ENCODE assay signal across 7 cellular contexts in genomic region chr21:44107589-44107988, GRCh38. TPM values are rescaled to one million over a fixed set of nuclear protein-coding genes. Genes with fewer than 3 reads are reported as not detected.
A peak's percentile ranks its signal among the peaks of the same experiment; 100 is the strongest.
DNase-seq lines count a peak whose midpoint lies in the region; ATAC-seq and TF ChIP-seq lines count a peak whose summit lies in the region.
"Not testable (repeated sequence)": the region's sequence is repeated elsewhere in the genome, so short reads cannot be mapped to it uniquely, and the experiment has no call there.

No MANE protein-coding gene starts in this region.

- not testable (repeated sequence) for DNase-seq in activated CD4-positive, alpha-beta T cell treated with anti-CD3 and anti-CD28 coated beads for 36 hours; coronary artery (ENCODE audit: low spot score); left lobe of liver (ENCODE audit: low spot score); sciatic nerve (ENCODE audit: low spot score)

- H3K4me1 Mint-ChIP-seq in activated CD4-positive, alpha-beta T cell treated with anti-CD3 and anti-CD28 coated beads for 36 hours: not testable (repeated sequence)

- not testable (repeated sequence) for H3K27ac ChIP-seq in HEK293 (ENCODE audit: extremely low read depth, low read depth, low read length)
- peak overlapping the region in 1 of 2 donors; percentile 76 for H3K27ac ChIP-seq in coronary artery

- CTCF ChIA-PET in HEK293 (lab: Yijun Ruan, JAX); activated CD4-positive, alpha-beta T cell treated with anti-CD3 and anti-CD28 coated beads for 36 hours (lab: Charles Lee): not testable (repeated sequence)

- peak; percentile 36 for ATAC-seq in GM18511 (IDR thresholded peaks at IDR 0.05; ENCODE audit: unreplicated experiment)
- ATAC-seq in HG03521 (IDR thresholded peaks at IDR 0.05; ENCODE audit: unreplicated experiment): peak; percentile 7
- peak; percentile 32 for ATAC-seq in activated CD4-positive, alpha-beta T cell treated with anti-CD3 and anti-CD28 coated beads for 36 hours
- peak; percentile 44 for ATAC-seq in left lobe of liver
- ATAC-seq in sciatic nerve: peak; percentile 31

- H3K27ac Mint-ChIP-seq in activated CD4-positive, alpha-beta T cell treated with anti-CD3 and anti-CD28 coated beads for 36 hours: not testable (repeated sequence)

- not testable (repeated sequence) for H3K9me3 ChIP-seq in HEK293 (ENCODE audit: control insufficient read depth, insufficient read depth, low read depth, low read length)

- intact Hi-C loops in activated CD4-positive, alpha-beta T cell treated with anti-CD3 and anti-CD28 coated beads for 36 hours (cut with DNase I, micrococcal nuclease); sciatic nerve (cut with DNase I): not testable (repeated sequence)

- POLR2A ChIA-PET in HEK293 (lab: Yijun Ruan, JAX); activated CD4-positive, alpha-beta T cell treated with anti-CD3 and anti-CD28 coated beads for 36 hours (lab: Charles Lee): not testable (repeated sequence)

- H3K27me3 Mint-ChIP-seq in activated CD4-positive, alpha-beta T cell treated with anti-CD3 and anti-CD28 coated beads for 36 hours: not testable (repeated sequence)

- H3K36me3 ChIP-seq in HEK293 (ENCODE audit: control insufficient read depth in 2 of 2, insufficient read depth in 1 of 2, low read length in 2 of 2): not testable (repeated sequence)

- H3K4me3 ChIP-seq in HEK293 (ENCODE audit: low read depth, low read length) (peak overlapping the region; percentile 38), coronary artery (peak overlapping the region; percentile 68)

- H3K9me3 Mint-ChIP-seq in activated CD4-positive, alpha-beta T cell treated with anti-CD3 and anti-CD28 coated beads for 36 hours (ENCODE audit: low read depth): not testable (repeated sequence)

- not testable (repeated sequence) for TF ChIP-seq CTCF in HEK293 (tag by site-specific recombination; IDR thresholded peaks at IDR 0.05); coronary artery (IDR thresholded peaks at IDR 0.05)

- H3K4me3 Mint-ChIP-seq in activated CD4-positive, alpha-beta T cell treated with anti-CD3 and anti-CD28 coated beads for 36 hours: peak overlapping the region; percentile 54

- not testable (repeated sequence) for H3K4me1 ChIP-seq in HEK293 (ENCODE audit: control insufficient read depth, insufficient read depth, low read length)

- H3K36me3 Mint-ChIP-seq in activated CD4-positive, alpha-beta T cell treated with anti-CD3 and anti-CD28 coated beads for 36 hours (ENCODE audit: low read depth): not testable (repeated sequence)

RNA-seq across cellular contexts. Expression of gene PWP2, which starts 0.4 kb away (rescaled TPM):
- total RNA-seq in activated CD4-positive, alpha-beta T cell treated with anti-CD3 and anti-CD28 coated beads for 36 hours: 10 to 100 TPM; 28.9 to 54.1 TPM
- total RNA-seq in left lobe of liver: 4.8 TPM
- total RNA-seq in sciatic nerve: 6.4 TPM

RNA-seq across cellular contexts. Expression of gene GATD3, which starts 25.9 kb away (rescaled TPM):
- 10 to 100 TPM; 30.3 to 43.2 TPM for total RNA-seq in activated CD4-positive, alpha-beta T cell treated with anti-CD3 and anti-CD28 coated beads for 36 hours
- total RNA-seq in left lobe of liver (41.2 TPM), sciatic nerve (14.5 TPM)
